Comparison of ENCODE assay signal across 36 cellular contexts in genomic region chr1:70892140-70892539, GRCh38.
"Had no signal": no experiment of that assay in that cellular context is flagged by ENCODE, and none has a peak within 500 bp of the region (broad histone marks: within the 10 kb centered on the region; RNA-seq: fewer than 3 reads in every experiment).

No MANE protein-coding gene starts in this region.

- H3K36me3 Mint-ChIP-seq: activated CD8-positive, alpha-beta memory T cell treated with anti-CD3 and anti-CD28 coated beads, Interleukin-2, amount 10 ng/mL, durations not matched to agents 7 days and 5 days; activated naive CD4-positive, alpha-beta T cell treated with anti-CD3 and anti-CD28 coated beads, Interleukin-2, amount 10 ng/mL, durations not matched to agents 7 days and 5 days; activated naive CD4-positive, alpha-beta T cell treated with anti-CD3 and anti-CD28 coated beads, Interleukin-2, amount 50 U/mL, for 24 hours; activated naive CD8-positive, alpha-beta T cell; activated naive CD8-positive, alpha-beta T cell treated with anti-CD3 and anti-CD28 coated beads, Interleukin-2, amount 10 ng/mL, durations not matched to agents 7 days and 5 days; WTC11 had no signal

- H3K4me1 Mint-ChIP-seq: activated CD4-positive, alpha-beta memory T cell treated with anti-CD3 and anti-CD28 coated beads, Interleukin-2, amount 10 ng/mL, durations not matched to agents 7 days and 5 days; activated CD4-positive, alpha-beta T cell treated with anti-CD3 and anti-CD28 coated beads for 36 hours; activated CD8-positive, alpha-beta memory T cell treated with anti-CD3 and anti-CD28 coated beads, Interleukin-2, amount 10 ng/mL, durations not matched to agents 7 days and 5 days; activated naive CD4-positive, alpha-beta T cell treated with anti-CD3 and anti-CD28 coated beads, Interleukin-2, amount 10 ng/mL, durations not matched to agents 7 days and 5 days; activated naive CD4-positive, alpha-beta T cell treated with anti-CD3 and anti-CD28 coated beads, Interleukin-2, amount 50 U/mL, for 24 hours; activated naive CD8-positive, alpha-beta T cell treated with anti-CD3 and anti-CD28 coated beads, Interleukin-2, amount 50 U/mL, for 24 hours had no signal

- H3K27me3 ChIP-seq: ascending aorta, brain microvascular endothelial cell, breast epithelium had no signal

- H3K9me3 Mint-ChIP-seq: activated CD4-positive, alpha-beta memory T cell treated with anti-CD3 and anti-CD28 coated beads, Interleukin-2, amount 10 ng/mL, durations not matched to agents 7 days and 5 days; activated CD4-positive, alpha-beta T cell treated with anti-CD3 and anti-CD28 coated beads, Interleukin-2, amount 10 ng/mL, durations not matched to agents 7 days and 5 days; activated naive CD4-positive, alpha-beta T cell treated with anti-CD3 and anti-CD28 coated beads, Interleukin-2, amount 10 ng/mL, durations not matched to agents 7 days and 5 days; activated naive CD4-positive, alpha-beta T cell treated with anti-CD3 and anti-CD28 coated beads, Interleukin-2, amount 50 U/mL, for 24 hours; activated naive CD8-positive, alpha-beta T cell treated with anti-CD3 and anti-CD28 coated beads, Interleukin-2, amount 10 ng/mL, durations not matched to agents 7 days and 5 days; activated naive CD8-positive, alpha-beta T cell treated with anti-CD3 and anti-CD28 coated beads, Interleukin-2, amount 50 U/mL, for 24 hours; activated T-cell treated with anti-CD3 and anti-CD28 coated beads, Interleukin-2, amount 50 U/mL, for 24 hours; activated T-helper 2 cell treated with anti-CD3 and anti-CD28 coated beads, Interferon-gamma antibody, Interleukin-2, Interleukin-4, amounts not matched to agents 10 μg/mL and 5 μg/mL and 100 μg/mL, durations not matched to agents 14 hours and 24 hours and 36 hours; T-helper 1 cell treated with Interleukin-12 subunit alpha and Interleukin-12 subunit beta and Interleukin-4 antibody, amounts not matched to agents 30 μg/mL and 1 μg/mL, for 36 hours; T-helper 2 cell treated with Interferon-gamma antibody and Interleukin-4, amounts not matched to agents 5 μg/mL and 100 μg/mL, for 36 hours; WTC11 had no signal

- DNase-seq: activated CD4-positive, alpha-beta memory T cell treated with anti-CD3 and anti-CD28 coated beads, Interleukin-2, amount 10 ng/mL, durations not matched to agents 7 days and 5 days; activated CD4-positive, alpha-beta T cell treated with anti-CD3 and anti-CD28 coated beads for 1 hour; activated CD4-positive, alpha-beta T cell treated with anti-CD3 and anti-CD28 coated beads for 36 hours; activated CD4-positive, alpha-beta T cell treated with anti-CD3 and anti-CD28 coated beads for 48 hours; activated CD4-positive, alpha-beta T cell treated with anti-CD3 and anti-CD28 coated beads, Interleukin-2, amount 10 ng/mL, durations not matched to agents 7 days and 5 days; activated CD4-positive, alpha-beta T cell treated with anti-CD3 and anti-CD28 coated beads, Interleukin-2, amount 50 U/mL, for 48 hours; activated CD4-positive, CD25-positive, alpha-beta regulatory T cell; activated CD8-positive, alpha-beta memory T cell treated with anti-CD3 and anti-CD28 coated beads for 24 hours; activated CD8-positive, alpha-beta memory T cell treated with anti-CD3 and anti-CD28 coated beads, Interleukin-2, amount 10 ng/mL, durations not matched to agents 7 days and 5 days; activated CD8-positive, alpha-beta memory T cell treated with anti-CD3 and anti-CD28 coated beads, Interleukin-2, amount 50 U/mL, for 48 hours; activated CD8-positive, alpha-beta T cell treated with anti-CD3 and anti-CD28 coated beads, Interleukin-2, amount 10 ng/mL, durations not matched to agents 7 days and 5 days; activated effector memory CD4-positive, alpha-beta T cell treated with Interleukin-2 at 50 U/mL for 16 hours; activated gamma-delta T cell; activated naive CD4-positive, alpha-beta T cell treated with anti-CD3 and anti-CD28 coated beads, Interleukin-2, amount 10 ng/mL, durations not matched to agents 7 days and 5 days; activated naive CD4-positive, alpha-beta T cell treated with Interleukin-2 at 50 U/mL for 16 hours; activated naive CD8-positive, alpha-beta T cell treated with anti-CD3 and anti-CD28 coated beads, Interleukin-2, amount 10 ng/mL, durations not matched to agents 7 days and 5 days; activated naive CD8-positive, alpha-beta T cell treated with anti-CD3 and anti-CD28 coated beads, Interleukin-2, amount 50 U/mL, for 24 hours; activated T-cell treated with anti-CD3 and anti-CD28 coated beads, Interleukin-2, amount 50 U/mL, for 24 hours; activated T-cell treated with anti-CD3 and anti-CD28 coated beads, Interleukin-2, amount 50 U/mL, for 48 hours; amygdala; anterior cingulate cortex; brain microvascular endothelial cell; central memory CD4-positive, alpha-beta T cell; T-helper 1 cell; T-helper 2 cell; T-helper 9 cell; WERI-Rb-1 had no signal

- H3K4me1 ChIP-seq: breast epithelium had no signal

- H3K4me3 ChIP-seq: ascending aorta, breast epithelium had no signal

- H3K9me3 ChIP-seq: ascending aorta, breast epithelium had no signal

- H3K36me3 ChIP-seq: ascending aorta, brain microvascular endothelial cell, breast epithelium, WERI-Rb-1 had no signal

- H3K27ac ChIP-seq: brain microvascular endothelial cell, breast epithelium, WERI-Rb-1 had no signal

- H3K4me3 Mint-ChIP-seq: activated CD4-positive, alpha-beta memory T cell treated with anti-CD3 and anti-CD28 coated beads, Interleukin-2, amount 10 ng/mL, durations not matched to agents 7 days and 5 days; activated CD4-positive, alpha-beta T cell treated with anti-CD3 and anti-CD28 coated beads for 36 hours; activated CD4-positive, alpha-beta T cell treated with anti-CD3 and anti-CD28 coated beads, Interleukin-2, amount 10 ng/mL, durations not matched to agents 7 days and 5 days; activated CD8-positive, alpha-beta memory T cell treated with anti-CD3 and anti-CD28 coated beads, Interleukin-2, amount 10 ng/mL, durations not matched to agents 7 days and 5 days; activated CD8-positive, alpha-beta T cell treated with anti-CD3 and anti-CD28 coated beads, Interleukin-2, amount 10 ng/mL, durations not matched to agents 7 days and 5 days; activated naive CD4-positive, alpha-beta T cell treated with anti-CD3 and anti-CD28 coated beads, Interleukin-2, amount 10 ng/mL, durations not matched to agents 7 days and 5 days; activated naive CD4-positive, alpha-beta T cell treated with anti-CD3 and anti-CD28 coated beads, Interleukin-2, amount 50 U/mL, for 24 hours; activated naive CD8-positive, alpha-beta T cell; activated naive CD8-positive, alpha-beta T cell treated with anti-CD3 and anti-CD28 coated beads, Interleukin-2, amount 10 ng/mL, durations not matched to agents 7 days and 5 days; activated naive CD8-positive, alpha-beta T cell treated with anti-CD3 and anti-CD28 coated beads, Interleukin-2, amount 50 U/mL, for 24 hours; activated T-cell treated with anti-CD3 and anti-CD28 coated beads, Interleukin-2, amount 50 U/mL, for 24 hours; T-helper 1 cell treated with Interleukin-12 subunit alpha and Interleukin-12 subunit beta and Interleukin-4 antibody, amounts not matched to agents 30 μg/mL and 1 μg/mL, for 36 hours; T-helper 2 cell treated with Interferon-gamma antibody and Interleukin-4, amounts not matched to agents 5 μg/mL and 100 μg/mL, for 36 hours; WTC11 had no signal

- H3K27me3 Mint-ChIP-seq: activated CD4-positive, alpha-beta memory T cell treated with anti-CD3 and anti-CD28 coated beads, Interleukin-2, amount 10 ng/mL, durations not matched to agents 7 days and 5 days; activated CD4-positive, alpha-beta T cell treated with anti-CD3 and anti-CD28 coated beads for 36 hours; activated CD4-positive, alpha-beta T cell treated with anti-CD3 and anti-CD28 coated beads, Interleukin-2, amount 10 ng/mL, durations not matched to agents 7 days and 5 days; activated CD8-positive, alpha-beta memory T cell treated with anti-CD3 and anti-CD28 coated beads, Interleukin-2, amount 10 ng/mL, durations not matched to agents 7 days and 5 days; activated naive CD4-positive, alpha-beta T cell treated with anti-CD3 and anti-CD28 coated beads, Interleukin-2, amount 10 ng/mL, durations not matched to agents 7 days and 5 days; activated naive CD4-positive, alpha-beta T cell treated with anti-CD3 and anti-CD28 coated beads, Interleukin-2, amount 50 U/mL, for 24 hours; activated T-cell treated with anti-CD3 and anti-CD28 coated beads, Interleukin-2, amount 50 U/mL, for 24 hours had no signal

- ATAC-seq: activated CD4-positive, alpha-beta T cell treated with anti-CD3 and anti-CD28 coated beads for 36 hours; activated CD4-positive, CD25-positive, alpha-beta regulatory T cell treated with anti-CD3 and anti-CD28 coated beads, Interleukin-2, amount 50 U/mL, for 24 hours; activated CD8-positive, alpha-beta memory T cell treated with anti-CD3 and anti-CD28 coated beads, Interleukin-2, amount 10 ng/mL, durations not matched to agents 7 days and 5 days; activated CD8-positive, alpha-beta T cell treated with anti-CD3 and anti-CD28 coated beads, Interleukin-2, amount 10 ng/mL, durations not matched to agents 7 days and 5 days; activated naive CD8-positive, alpha-beta T cell treated with anti-CD3 and anti-CD28 coated beads, Interleukin-2, amount 50 U/mL, for 24 hours; WTC11 had no signal

- H3K27ac Mint-ChIP-seq: activated CD4-positive, alpha-beta memory T cell treated with anti-CD3 and anti-CD28 coated beads, Interleukin-2, amount 10 ng/mL, durations not matched to agents 7 days and 5 days; activated CD4-positive, alpha-beta T cell treated with anti-CD3 and anti-CD28 coated beads for 36 hours; activated CD4-positive, alpha-beta T cell treated with anti-CD3 and anti-CD28 coated beads, Interleukin-2, amount 10 ng/mL, durations not matched to agents 7 days and 5 days; activated CD8-positive, alpha-beta memory T cell treated with anti-CD3 and anti-CD28 coated beads, Interleukin-2, amount 10 ng/mL, durations not matched to agents 7 days and 5 days; activated CD8-positive, alpha-beta T cell treated with anti-CD3 and anti-CD28 coated beads, Interleukin-2, amount 10 ng/mL, durations not matched to agents 7 days and 5 days; activated naive CD4-positive, alpha-beta T cell treated with anti-CD3 and anti-CD28 coated beads, Interleukin-2, amount 10 ng/mL, durations not matched to agents 7 days and 5 days; activated naive CD4-positive, alpha-beta T cell treated with anti-CD3 and anti-CD28 coated beads, Interleukin-2, amount 50 U/mL, for 24 hours; activated naive CD8-positive, alpha-beta T cell; activated naive CD8-positive, alpha-beta T cell treated with anti-CD3 and anti-CD28 coated beads, Interleukin-2, amount 10 ng/mL, durations not matched to agents 7 days and 5 days; activated naive CD8-positive, alpha-beta T cell treated with anti-CD3 and anti-CD28 coated beads, Interleukin-2, amount 50 U/mL, for 24 hours; activated T-cell treated with anti-CD3 and anti-CD28 coated beads, Interleukin-2, amount 50 U/mL, for 24 hours; activated T-helper 2 cell treated with anti-CD3 and anti-CD28 coated beads, Interferon-gamma antibody, Interleukin-2, Interleukin-4, amounts not matched to agents 10 μg/mL and 5 μg/mL and 100 μg/mL, durations not matched to agents 14 hours and 24 hours and 36 hours; T-helper 1 cell treated with Interleukin-12 subunit alpha and Interleukin-12 subunit beta and Interleukin-4 antibody, amounts not matched to agents 30 μg/mL and 1 μg/mL, for 36 hours; T-helper 2 cell treated with Interferon-gamma antibody and Interleukin-4, amounts not matched to agents 5 μg/mL and 100 μg/mL, for 36 hours; WTC11 had no signal
